21 cellular contexts compared by ENCODE assay signal in genomic region chr15:56996746-56997470, GRCh38.
"Had no signal": no experiment of that assay in that cellular context is flagged by ENCODE, and none has a peak within 500 bp of the region (broad histone marks: within the 10 kb centered on the region; RNA-seq: fewer than 3 reads in every experiment).

No MANE protein-coding gene starts in this region.

- H3K36me3 ChIP-seq: breast epithelium, left lung had no signal

- H3K27ac ChIP-seq: breast epithelium, gastroesophageal sphincter, heart left ventricle, left lung, skin epidermis had no signal

- H3K9me3 Mint-ChIP-seq: T-helper 2 cell treated with Interferon-gamma antibody and Interleukin-4, amounts not matched to agents 5 μg/mL and 100 μg/mL, for 36 hours had no signal

- H3K9me3 ChIP-seq: breast epithelium, gastroesophageal sphincter, heart left ventricle, left lung had no signal

- FAIRE-seq: TTC549 had no signal

- H3K4me3 ChIP-seq: breast epithelium, gastroesophageal sphincter, heart left ventricle, left lung, skin epidermis had no signal

- H3K4me3 Mint-ChIP-seq: activated CD4-positive, alpha-beta memory T cell treated with anti-CD3 and anti-CD28 coated beads for 36 hours; activated naive CD8-positive, alpha-beta T cell; mesothelial cell of epicardium; nephron; stimulated activated naive CD8-positive, alpha-beta T cell treated with anti-CD3 and anti-CD28 coated beads, Interleukin-15, amount 100 ng/mL, for 72 hours; T-helper 2 cell treated with Interferon-gamma antibody and Interleukin-4, amounts not matched to agents 5 μg/mL and 100 μg/mL, for 36 hours; WTC11 had no signal

- H3K4me1 ChIP-seq: breast epithelium had no signal

- ATAC-seq: gastroesophageal sphincter; heart left ventricle; left lung; stimulated activated naive CD8-positive, alpha-beta T cell treated with anti-CD3 and anti-CD28 coated beads, Interleukin-15, amount 100 ng/mL, for 72 hours; WTC11 had no signal

- DNase-seq: activated CD4-positive, alpha-beta memory T cell treated with anti-CD3 and anti-CD28 coated beads for 36 hours; activated CD4-positive, alpha-beta T cell treated with anti-CD3 and anti-CD28 coated beads for 4 hours; activated T-cell treated with anti-CD3 and anti-CD28 coated beads for 4 hours; amniotic stem cell; effector CD4-positive, alpha-beta T cell; heart left ventricle; left lung; occipital lobe; posterior cingulate gyrus; retina; stimulated activated naive CD8-positive, alpha-beta T cell treated with anti-CD3 and anti-CD28 coated beads, Interleukin-15, amount 100 ng/mL, for 72 hours; trophoblast cell had no signal

- H3K27me3 Mint-ChIP-seq: activated CD4-positive, alpha-beta memory T cell treated with anti-CD3 and anti-CD28 coated beads for 36 hours; activated naive CD8-positive, alpha-beta T cell; stimulated activated naive CD8-positive, alpha-beta T cell treated with anti-CD3 and anti-CD28 coated beads, Interleukin-15, amount 100 ng/mL, for 72 hours had no signal

- H3K27ac Mint-ChIP-seq: activated CD4-positive, alpha-beta memory T cell treated with anti-CD3 and anti-CD28 coated beads for 36 hours; activated naive CD8-positive, alpha-beta T cell; mesothelial cell of epicardium; nephron; stimulated activated naive CD8-positive, alpha-beta T cell treated with anti-CD3 and anti-CD28 coated beads, Interleukin-15, amount 100 ng/mL, for 72 hours; T-helper 2 cell treated with Interferon-gamma antibody and Interleukin-4, amounts not matched to agents 5 μg/mL and 100 μg/mL, for 36 hours had no signal

- H3K4me1 Mint-ChIP-seq: mesothelial cell of epicardium, nephron had no signal
